In genomic region chr14:91380610-91381371, GRCh38 we compare ENCODE assay signal across 1 cellular context.
TF ChIP-seq lines count a peak whose summit lies in the region.

No MANE protein-coding gene starts in this region.

TF ChIP-seq in HEK293, 187 proteins besides CTCF, POLR2A, EP300 and RAD21 (continued from another document and continues in another):
- TF ChIP-seq ZNF518A (tag by site-specific recombination; conservative IDR thresholded peaks at IDR 0.05; ENCODE audit: low read depth) (peak; percentile 24; the same call in 1 of the 2 replicates), ZSCAN23 (tag by site-specific recombination; IDR thresholded peaks at IDR 0.05) (peak; percentile 83; the same call in 1 of the 2 replicates), ZNF146 (tag by site-specific recombination; IDR thresholded peaks at IDR 0.05) (no peak), ZNF843 (tag by site-specific recombination; IDR thresholded peaks at IDR 0.05) (peak; percentile 88), INSM2 (tag by site-specific recombination; IDR thresholded peaks at IDR 0.05) (peak; percentile 97), ZNF624 (tag by site-specific recombination; IDR thresholded peaks at IDR 0.05) (no peak), ZNF558 (tag by site-specific recombination; IDR thresholded peaks at IDR 0.05) (peak; percentile 63; the same call in 1 of the 2 replicates), ZBTB49 (tag by site-specific recombination; IDR thresholded peaks at IDR 0.05; ENCODE audit: low read depth) (no peak), ZNF776 (tag by site-specific recombination; IDR thresholded peaks at IDR 0.05; ENCODE audit: borderline replicate concordance) (no peak), ZNF416 (tag by site-specific recombination; IDR thresholded peaks at IDR 0.05) (no peak), ZNF555 (tag by site-specific recombination; conservative IDR thresholded peaks at IDR 0.05) (no peak), KLF8 (tag by site-specific recombination; IDR thresholded peaks at IDR 0.05) (peak; percentile 94), ZNF221 (tag by site-specific recombination; IDR thresholded peaks at IDR 0.05; ENCODE audit: borderline replicate concordance) (no peak), ZNF311 (tag by site-specific recombination; IDR thresholded peaks at IDR 0.05; ENCODE audit: borderline replicate concordance) (no peak), ZNF473 (tag by site-specific recombination; IDR thresholded peaks at IDR 0.05) (no peak), KLF17 (tag by site-specific recombination; IDR thresholded peaks at IDR 0.05) (peak; percentile 89), ZNF792 (tag by site-specific recombination; IDR thresholded peaks at IDR 0.05) (no peak), ZNF501 (tag by site-specific recombination; IDR thresholded peaks at IDR 0.05) (no peak), GLI2 (tag by site-specific recombination; IDR thresholded peaks at IDR 0.05; ENCODE audit: borderline replicate concordance, low read depth) (peak; percentile 62; the same call in 1 of the 2 replicates), ZNF629 (tag by site-specific recombination; IDR thresholded peaks at IDR 0.05) (peak; percentile 83), ZSCAN30 (tag by site-specific recombination; IDR thresholded peaks at IDR 0.05) (peak; percentile 94), ZNF184 (tag by site-specific recombination; IDR thresholded peaks at IDR 0.05) (no peak; the same call in 1 of the 2 replicates), ZNF544 (tag by site-specific recombination; IDR thresholded peaks at IDR 0.05) (no peak), ZBTB8A (tag by site-specific recombination; IDR thresholded peaks at IDR 0.05) (peak; percentile 92), AEBP2 (tag by site-specific recombination; IDR thresholded peaks at IDR 0.05; ENCODE audit: borderline replicate concordance) (no peak), ZNF585B (tag by site-specific recombination; IDR thresholded peaks at IDR 0.05) (no peak), ZNF223 (tag by site-specific recombination; IDR thresholded peaks at IDR 0.05) (no peak), ZBTB44 (tag by site-specific recombination; IDR thresholded peaks at IDR 0.05) (peak; percentile 87), SP7 (tag by site-specific recombination; IDR thresholded peaks at IDR 0.05) (peak; percentile 97), ZNF513 (tag by site-specific recombination; IDR thresholded peaks at IDR 0.05) (no peak), ZNF571 (tag by site-specific recombination; IDR thresholded peaks at IDR 0.05) (no peak), REST (tag by site-specific recombination; IDR thresholded peaks at IDR 0.05) (peak; percentile 70), ZNF529 (tag by site-specific recombination; IDR thresholded peaks at IDR 0.05; ENCODE audit: insufficient replicate concordance) (no peak), ZNF324 (tag by site-specific recombination; IDR thresholded peaks at IDR 0.05) (no peak), ZNF777 (tag by site-specific recombination; IDR thresholded peaks at IDR 0.05; ENCODE audit: borderline replicate concordance) (no peak), ZNF26 (tag by site-specific recombination; IDR thresholded peaks at IDR 0.05) (no peak), ZNF10 (tag by site-specific recombination; IDR thresholded peaks at IDR 0.05) (peak; percentile 93), ZNF449 (tag by site-specific recombination; IDR thresholded peaks at IDR 0.05) (no peak)
